28 cellular contexts compared by ENCODE assay signal in genomic region chr11:127420139-127420538, GRCh38.
"Had no signal": no experiment of that assay in that cellular context is flagged by ENCODE, and none has a peak within 500 bp of the region (broad histone marks: within the 10 kb centered on the region; RNA-seq: fewer than 3 reads in every experiment).

No MANE protein-coding gene starts in this region.

- H3K36me3 Mint-ChIP-seq: activated CD4-positive, alpha-beta memory T cell treated with anti-CD3 and anti-CD28 coated beads for 36 hours; activated CD8-positive, alpha-beta memory T cell treated with anti-CD3 and anti-CD28 coated beads, Interleukin-2, amount 10 ng/mL, durations not matched to agents 7 days and 5 days; activated naive CD4-positive, alpha-beta T cell treated with anti-CD3 and anti-CD28 coated beads, Interleukin-2, amount 10 ng/mL, durations not matched to agents 7 days and 5 days; activated naive CD4-positive, alpha-beta T cell treated with anti-CD3 and anti-CD28 coated beads, Interleukin-2, amount 50 U/mL, for 72 hours; activated naive CD8-positive, alpha-beta T cell treated with anti-CD3 and anti-CD28 coated beads, Interleukin-2, amount 10 ng/mL, durations not matched to agents 7 days and 5 days; brain had no signal

- DNase-seq: activated CD4-positive, alpha-beta memory T cell treated with anti-CD3 and anti-CD28 coated beads for 36 hours; activated CD4-positive, alpha-beta T cell treated with anti-CD3 and anti-CD28 coated beads for 36 hours; activated CD4-positive, alpha-beta T cell treated with anti-CD3 and anti-CD28 coated beads, Interleukin-2, amount 10 ng/mL, durations not matched to agents 24 days and 14 days; activated CD4-positive, CD25-positive, alpha-beta regulatory T cell; activated CD4-positive, CD25-positive, alpha-beta regulatory T cell treated with anti-CD3 and anti-CD28 coated beads, Interleukin-2, amount 50 U/mL, for 72 hours; activated CD8-positive, alpha-beta memory T cell treated with anti-CD3 and anti-CD28 coated beads, Interleukin-2, amount 10 ng/mL, durations not matched to agents 7 days and 5 days; activated CD8-positive, alpha-beta memory T cell treated with anti-CD3 and anti-CD28 coated beads, Interleukin-2, amount 50 U/mL, for 4 hours; activated CD8-positive, alpha-beta T cell treated with anti-CD3 and anti-CD28 coated beads, Interleukin-2, amount 10 ng/mL, durations not matched to agents 7 days and 5 days; activated gamma-delta T cell; activated naive CD4-positive, alpha-beta T cell; activated naive CD4-positive, alpha-beta T cell treated with anti-CD3 and anti-CD28 coated beads, Interleukin-2, amount 10 ng/mL, durations not matched to agents 7 days and 5 days; activated naive CD8-positive, alpha-beta T cell treated with anti-CD3 and anti-CD28 coated beads, Interleukin-2, amount 10 ng/mL, durations not matched to agents 7 days and 5 days; activated T-cell treated with anti-CD3 and anti-CD28 coated beads, Interleukin-2, amount 50 U/mL, for 1 hour; activated T-cell treated with anti-CD3 and anti-CD28 coated beads, Interleukin-2, amount 50 U/mL, for 48 hours; central memory CD4-positive, alpha-beta T cell; cerebellar nuclear complex; colonic mucosa; effector memory CD4-positive, alpha-beta T cell; foreskin fibroblast; heart left ventricle; T-helper 2 cell had no signal

- H3K27me3 Mint-ChIP-seq: activated CD4-positive, alpha-beta memory T cell treated with anti-CD3 and anti-CD28 coated beads for 36 hours; activated CD4-positive, alpha-beta T cell treated with anti-CD3 and anti-CD28 coated beads for 36 hours; activated CD4-positive, alpha-beta T cell treated with anti-CD3 and anti-CD28 coated beads, Interleukin-2, amount 10 ng/mL, durations not matched to agents 24 days and 14 days; activated CD8-positive, alpha-beta memory T cell treated with anti-CD3 and anti-CD28 coated beads, Interleukin-2, amount 10 ng/mL, durations not matched to agents 7 days and 5 days; activated naive CD4-positive, alpha-beta T cell treated with anti-CD3 and anti-CD28 coated beads, Interleukin-2, amount 10 ng/mL, durations not matched to agents 7 days and 5 days; activated naive CD8-positive, alpha-beta T cell treated with anti-CD3 and anti-CD28 coated beads, Interleukin-2, amount 10 ng/mL, durations not matched to agents 7 days and 5 days had no signal

- H3K4me1 Mint-ChIP-seq: activated CD4-positive, alpha-beta T cell treated with anti-CD3 and anti-CD28 coated beads for 36 hours; activated CD4-positive, alpha-beta T cell treated with anti-CD3 and anti-CD28 coated beads, Interleukin-2, amount 10 ng/mL, durations not matched to agents 24 days and 14 days; activated CD8-positive, alpha-beta memory T cell treated with anti-CD3 and anti-CD28 coated beads, Interleukin-2, amount 10 ng/mL, durations not matched to agents 7 days and 5 days; activated naive CD4-positive, alpha-beta T cell treated with anti-CD3 and anti-CD28 coated beads, Interleukin-2, amount 10 ng/mL, durations not matched to agents 7 days and 5 days; activated naive CD8-positive, alpha-beta T cell treated with anti-CD3 and anti-CD28 coated beads, Interleukin-2, amount 10 ng/mL, durations not matched to agents 7 days and 5 days had no signal

- H3K4me3 ChIP-seq: ascending aorta, breast epithelium, cardiac muscle cell, colonic mucosa, heart left ventricle had no signal

- H3K9me3 Mint-ChIP-seq: activated CD4-positive, alpha-beta memory T cell treated with anti-CD3 and anti-CD28 coated beads for 36 hours; activated CD4-positive, alpha-beta T cell treated with anti-CD3 and anti-CD28 coated beads, Interleukin-2, amount 10 ng/mL, durations not matched to agents 24 days and 14 days; activated naive CD8-positive, alpha-beta T cell treated with anti-CD3 and anti-CD28 coated beads, Interleukin-2, amount 10 ng/mL, durations not matched to agents 7 days and 5 days had no signal

- H3K4me3 Mint-ChIP-seq: activated CD4-positive, alpha-beta memory T cell treated with anti-CD3 and anti-CD28 coated beads for 36 hours; activated CD4-positive, alpha-beta T cell treated with anti-CD3 and anti-CD28 coated beads for 36 hours; activated CD4-positive, alpha-beta T cell treated with anti-CD3 and anti-CD28 coated beads, Interleukin-2, amount 10 ng/mL, durations not matched to agents 24 days and 14 days; activated CD8-positive, alpha-beta memory T cell treated with anti-CD3 and anti-CD28 coated beads, Interleukin-2, amount 10 ng/mL, durations not matched to agents 7 days and 5 days; activated CD8-positive, alpha-beta T cell treated with anti-CD3 and anti-CD28 coated beads, Interleukin-2, amount 10 ng/mL, durations not matched to agents 7 days and 5 days; activated naive CD4-positive, alpha-beta T cell treated with anti-CD3 and anti-CD28 coated beads, Interleukin-2, amount 10 ng/mL, durations not matched to agents 7 days and 5 days; activated naive CD8-positive, alpha-beta T cell treated with anti-CD3 and anti-CD28 coated beads, Interleukin-2, amount 10 ng/mL, durations not matched to agents 7 days and 5 days; activated T-helper 1 cell treated with anti-CD3 and anti-CD28 coated beads, Interleukin-12 subunit alpha, Interleukin-12 subunit beta, Interleukin-2, Interleukin-4 antibody, amounts not matched to agents 30 ng/mL and 10 ng/mL and 1 ng/mL, durations not matched to agents 14 hours and 24 hours and 36 hours; brain had no signal

- H3K36me3 ChIP-seq: ascending aorta, breast epithelium, cardiac muscle cell, colonic mucosa, heart left ventricle had no signal

- H3K9me3 ChIP-seq: ascending aorta, breast epithelium, colonic mucosa had no signal

- H3K27me3 ChIP-seq: ascending aorta, breast epithelium, cardiac muscle cell, colonic mucosa had no signal

- H3K4me1 ChIP-seq: ascending aorta, breast epithelium, colonic mucosa, heart left ventricle had no signal

- H3K27ac Mint-ChIP-seq: activated CD4-positive, alpha-beta memory T cell treated with anti-CD3 and anti-CD28 coated beads for 36 hours; activated CD4-positive, alpha-beta T cell treated with anti-CD3 and anti-CD28 coated beads for 36 hours; activated CD4-positive, alpha-beta T cell treated with anti-CD3 and anti-CD28 coated beads, Interleukin-2, amount 10 ng/mL, durations not matched to agents 24 days and 14 days; activated CD8-positive, alpha-beta memory T cell treated with anti-CD3 and anti-CD28 coated beads, Interleukin-2, amount 10 ng/mL, durations not matched to agents 7 days and 5 days; activated CD8-positive, alpha-beta T cell treated with anti-CD3 and anti-CD28 coated beads, Interleukin-2, amount 10 ng/mL, durations not matched to agents 7 days and 5 days; activated naive CD4-positive, alpha-beta T cell treated with anti-CD3 and anti-CD28 coated beads, Interleukin-2, amount 10 ng/mL, durations not matched to agents 7 days and 5 days; activated naive CD4-positive, alpha-beta T cell treated with anti-CD3 and anti-CD28 coated beads, Interleukin-2, amount 50 U/mL, for 72 hours; activated naive CD8-positive, alpha-beta T cell treated with anti-CD3 and anti-CD28 coated beads, Interleukin-2, amount 10 ng/mL, durations not matched to agents 7 days and 5 days; activated T-helper 1 cell treated with anti-CD3 and anti-CD28 coated beads, Interleukin-12 subunit alpha, Interleukin-12 subunit beta, Interleukin-2, Interleukin-4 antibody, amounts not matched to agents 30 ng/mL and 10 ng/mL and 1 ng/mL, durations not matched to agents 14 hours and 24 hours and 36 hours; brain had no signal

- H3K27ac ChIP-seq: ascending aorta, breast epithelium, cardiac muscle cell, colonic mucosa, epithelial cell of prostate, heart left ventricle had no signal

- ATAC-seq: activated CD4-positive, alpha-beta T cell treated with anti-CD3 and anti-CD28 coated beads for 36 hours; activated CD8-positive, alpha-beta memory T cell treated with anti-CD3 and anti-CD28 coated beads, Interleukin-2, amount 10 ng/mL, durations not matched to agents 7 days and 5 days; activated CD8-positive, alpha-beta T cell treated with anti-CD3 and anti-CD28 coated beads, Interleukin-2, amount 10 ng/mL, durations not matched to agents 7 days and 5 days; activated naive CD4-positive, alpha-beta T cell treated with anti-CD3 and anti-CD28 coated beads, Interleukin-2, amount 50 U/mL, for 72 hours; heart left ventricle had no signal
